ENCODE assay signal across 18 cellular contexts in genomic region chrX:52979568-52979967, GRCh38. TPM values are rescaled to one million over a fixed set of nuclear protein-coding genes. Genes with fewer than 3 reads are reported as not detected.
A peak's percentile ranks its signal among the peaks of the same experiment; 100 is the strongest.
DNase-seq lines count a peak whose midpoint lies in the region; ATAC-seq and TF ChIP-seq lines count a peak whose summit lies in the region.
"Had no signal": no experiment of that assay in that cellular context is flagged by ENCODE, and none has a peak within 500 bp of the region (broad histone marks: within the 10 kb centered on the region; RNA-seq: fewer than 3 reads in every experiment).

No MANE protein-coding gene starts in this region.

- CTCF ChIA-PET in MCF 10A (lab: Yijun Ruan, JAX) (no interaction called here), mammary epithelial cell (lab: Charles Lee; ENCODE audit: low non-redundant PET) (no interaction called here)

- no peak overlapping the region for H3K4me2 ChIP-seq in mammary epithelial cell (ENCODE audit: insufficient read depth, low read depth, low read length)
- H3K4me2 ChIP-seq: KMS-11 had no signal

- H3K9me3 ChIP-seq in mammary epithelial cell (replicated peaks; ENCODE audit: insufficient read depth, low read length) (no peaks in the 10 kb centered on the region), HAP-1 (no peaks in the 10 kb centered on the region)

- POLR2A ChIA-PET in MCF 10A (lab: Yijun Ruan, JAX), result no interaction called here

- peaks cover 62% of the 10 kb centered on the region for H3K27me3 Mint-ChIP-seq in MCF 10A (ENCODE audit: insufficient read depth, unreplicated experiment)
- H3K27me3 Mint-ChIP-seq: memory B cell had no signal

- H3K9me3 Mint-ChIP-seq in MCF 10A (ENCODE audit: unreplicated experiment), result no peaks in the 10 kb centered on the region
- H3K9me3 Mint-ChIP-seq: activated naive CD4-positive, alpha-beta T cell treated with anti-CD3 and anti-CD28 coated beads, Interleukin-2, amount 50 U/mL, for 72 hours; memory B cell had no signal

- no peaks in the 10 kb centered on the region for H3K36me3 Mint-ChIP-seq in MCF 10A (ENCODE audit: insufficient read depth, unreplicated experiment)
- H3K36me3 Mint-ChIP-seq: activated naive CD4-positive, alpha-beta T cell treated with anti-CD3 and anti-CD28 coated beads, Interleukin-2, amount 50 U/mL, for 72 hours; memory B cell had no signal

- DNase-seq in MCF 10A (ENCODE audit: unreplicated experiment), result no peak
- no peak for DNase-seq in mammary epithelial cell
- DNase-seq in left ventricle myocardium superior, result no peak
- DNase-seq in sciatic nerve (ENCODE audit: low spot score), result no peak
- DNase-seq in stimulated activated CD4-positive, alpha-beta T cell treated with anti-CD3 and anti-CD28 coated beads, Interleukin-4, amount 100 ng/mL, for 4 hours, result no peak
- DNase-seq in DMS153 treated with DMSO at 0.1 percent for 48 hours (lab: John Stamatoyannopoulos, UW; ENCODE audit: unreplicated experiment), result no peak
- no peak for DNase-seq in glomerular visceral epithelial cell (ENCODE audit: extremely low spot score)
- DNase-seq in HAP-1 (ENCODE audit: low spot score in 2 of 2), result no peak
- DNase-seq: activated CD4-positive, alpha-beta T cell treated with anti-CD3 and anti-CD28 coated beads, Interleukin-2, amount 50 U/mL, for 48 hours; C1 segment of cervical spinal cord; GDM1; NCI-H1092; NCI-H524; T-helper 1 cell had no signal

- H3K4me1 ChIP-seq in mammary epithelial cell (ENCODE audit: insufficient read depth, low read length), result peaks cover 9% of the 10 kb centered on the region
- no peaks in the 10 kb centered on the region for H3K4me1 ChIP-seq in HAP-1

- TF ChIP-seq CTCF in MCF 10A (IDR thresholded peaks at IDR 0.05; ENCODE audit: unreplicated experiment), result no peak
- TF ChIP-seq CTCF in mammary epithelial cell (conservative IDR thresholded peaks at IDR 0.05 in 1 of 2, IDR thresholded peaks at IDR 0.05 in 1 of 2; ENCODE audit: extremely low read depth in 1 of 2, insufficient read depth in 1 of 2, low read depth in 1 of 2, low read length in 2 of 2), result no peak

- H3K36me3 ChIP-seq in mammary epithelial cell (ENCODE audit: insufficient read depth, low read length), result no peaks in the 10 kb centered on the region
- H3K36me3 ChIP-seq in HAP-1 (replicated peaks), result no peaks in the 10 kb centered on the region

- no TSS peak for BruUV-seq in MCF 10A (replicated peaks; lab: Mats Ljungman, UMichigan)
- BruUV-seq in mammary epithelial cell (replicated peaks; lab: Mats Ljungman, UMichigan), result no TSS peak

- no peak overlapping the region for H3K4me3 Mint-ChIP-seq in MCF 10A (ENCODE audit: unreplicated experiment)
- H3K4me3 Mint-ChIP-seq: memory B cell had no signal

- WGBS in mammary epithelial cell (ENCODE audit: low coverage, missing lambda C conversion rate), result 45% methylated on average over 4 of the region's 4 CpGs

- no peak overlapping the region for H3K9ac ChIP-seq in mammary epithelial cell (ENCODE audit: insufficient read depth, low read length)
- H3K9ac ChIP-seq: KMS-11 had no signal

- ATAC-seq in left ventricle myocardium superior (peak; percentile 80), sciatic nerve (peak; percentile 46)
- ATAC-seq: activated naive CD4-positive, alpha-beta T cell treated with anti-CD3 and anti-CD28 coated beads, Interleukin-2, amount 50 U/mL, for 72 hours had no signal

- H3K27ac Mint-ChIP-seq in MCF 10A (ENCODE audit: low read depth, unreplicated experiment), result peak overlapping the region; percentile 69
- H3K27ac Mint-ChIP-seq: activated naive CD4-positive, alpha-beta T cell treated with anti-CD3 and anti-CD28 coated beads, Interleukin-2, amount 50 U/mL, for 72 hours; memory B cell had no signal

- peaks cover 8% of the 10 kb centered on the region for H3K4me1 Mint-ChIP-seq in MCF 10A (ENCODE audit: insufficient read depth, unreplicated experiment)

- no peaks in the 10 kb centered on the region for H3K27me3 ChIP-seq in mammary epithelial cell (ENCODE audit: insufficient read depth, low read length)
- no peaks in the 10 kb centered on the region for H3K27me3 ChIP-seq in HAP-1 (ENCODE audit: low read depth)

- no peaks in the 10 kb centered on the region for H4K20me1 ChIP-seq in mammary epithelial cell (ENCODE audit: insufficient read depth, low read length)

- no peaks in the 10 kb centered on the region for H3K79me2 ChIP-seq in mammary epithelial cell (ENCODE audit: insufficient read depth, low read length)

- dilution Hi-C loops in mammary epithelial cell (cut with HindIII; ENCODE audit: low sequenced_read_pairs), result no loop called here

- no peak overlapping the region for H3K4me3 ChIP-seq in mammary epithelial cell (replicated peaks in 1 of 3; ENCODE audit: insufficient read depth in 1 of 3, low read depth in 2 of 3, low read length in 3 of 3)
- H3K4me3 ChIP-seq in HAP-1, result no peak overlapping the region

- in situ Hi-C loops in mammary epithelial cell (cut with MboI; ENCODE audit: low sequenced_read_pairs in 2 of 2) (loop anchor here in 1 of 2 donors (25.0 kb wide), 1 partner anchor 392 kb away; no protein-coding TSS in a partner anchor), HAP-1 (cut with MboI; ENCODE audit: low sequenced_read_pairs) (no loop called here)

- intact Hi-C loops in MCF 10A (cut with micrococcal nuclease), result no loop called here
- intact Hi-C loops in mammary epithelial cell (cut with micrococcal nuclease), result no loop called here
- intact Hi-C loops in left ventricle myocardium superior (cut with micrococcal nuclease), result no loop called here
- intact Hi-C loops in sciatic nerve (cut with DNase I), result no loop called here

- no peak overlapping the region for H2AFZ ChIP-seq in mammary epithelial cell (ENCODE audit: low read depth, low read length)

- no peak overlapping the region for H3K27ac ChIP-seq in mammary epithelial cell (ENCODE audit: insufficient read depth, low read depth, low read length)
- H3K27ac ChIP-seq: KMS-11, VCaP had no signal

RNA-seq across cellular contexts. Expression of gene FAM156A, which starts 21.2 kb away (rescaled TPM):
- total RNA-seq in MCF 10A (2022) (19.3 and 21.2 TPM in 2 replicates), mammary epithelial cell (10 to 100 TPM; 10.3 to 22.5 TPM), left ventricle myocardium superior (7.3 TPM), sciatic nerve (30.1 TPM)
- 11.9 TPM for polyA plus RNA-seq in mammary epithelial cell
- 1.8 TPM for polyA minus RNA-seq in mammary epithelial cell
